10 cellular contexts compared by ENCODE assay signal in the genomic region with DNA sequence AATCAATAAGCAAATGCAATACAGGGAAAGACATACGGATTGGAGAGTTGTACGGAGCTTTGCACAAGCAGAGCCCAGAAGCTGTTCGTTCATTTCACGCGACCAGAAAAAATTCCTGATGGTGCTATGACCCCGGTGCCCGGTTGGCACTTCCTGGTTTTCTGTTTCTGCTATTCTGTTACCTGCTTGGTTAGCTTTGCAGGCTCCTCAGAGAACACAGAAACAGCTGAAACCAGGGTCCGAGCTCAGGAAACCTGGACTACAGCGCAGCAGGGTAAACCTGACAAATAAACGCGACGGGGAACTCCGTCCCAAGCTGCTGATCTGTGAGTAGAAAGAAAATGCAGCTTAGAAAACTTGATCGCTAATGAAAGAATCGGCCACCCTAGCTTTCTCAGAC. TPM values are rescaled to one million over a fixed set of nuclear protein-coding genes. Genes with fewer than 3 reads are reported as not detected.
A peak's percentile ranks its signal among the peaks of the same experiment; 100 is the strongest.
DNase-seq lines count a peak whose midpoint lies in the region; ATAC-seq and TF ChIP-seq lines count a peak whose summit lies in the region.
"Had no signal": no experiment of that assay in that cellular context is flagged by ENCODE, and none has a peak within 500 bp of the region (broad histone marks: within the 10 kb centered on the region; RNA-seq: fewer than 3 reads in every experiment).

No MANE protein-coding gene starts in this region.

- peak overlapping the region; percentile 48 to 52 for H3K4me3 ChIP-seq in muscle layer of colon (ENCODE audit: low read depth in 1 of 2, low read length in 2 of 2)
- peak overlapping the region; percentile 15 to 63 (median 48) for H3K4me3 ChIP-seq in transverse colon

- TF ChIP-seq CTCF in endothelial cell (IDR thresholded peaks at IDR 0.05; ENCODE audit: unreplicated experiment) (no peak), transverse colon (IDR thresholded peaks at IDR 0.05) (no peak)

- no peak for TF ChIP-seq POLR2A in transverse colon (IDR thresholded peaks at IDR 0.05)

- intact Hi-C loops in transverse colon (cut with DNase I; ENCODE audit: low total_unique reads) = no loop called here

- DNase-seq in NCI-H748 (lab: John Stamatoyannopoulos, UW; ENCODE audit: unreplicated experiment) (peak; percentile 49), NCI-H748 treated with DMSO at 0.1 percent for 48 hours (lab: John Stamatoyannopoulos, UW) (no peak), endothelial cell (ENCODE audit: low spot score) (no peak), transverse colon (peak; percentile 39), NCI-H524 treated with DMSO at 0.1 percent for 48 hours (lab: John Stamatoyannopoulos, UW) (no peak), RPMI8226 (no peak)
- DNase-seq: activated CD4-positive, alpha-beta memory T cell treated with anti-CD3 and anti-CD28 coated beads, Interleukin-2, amount 10 ng/mL, durations not matched to agents 7 days and 5 days had no signal

- in situ Hi-C loops in transverse colon (cut with MboI; ENCODE audit: low pct_ligation_motif_present in 1 of 4, low pct_unique_long_range_greater_than_20kb in 1 of 4, low sequenced_read_pairs in 3 of 4) = no loop called here

- no peaks in the 10 kb centered on the region for H3K9me3 Mint-ChIP-seq in endothelial cell (ENCODE audit: unreplicated experiment)
- H3K9me3 Mint-ChIP-seq in activated T-helper 17 cell treated with anti-CD3 and anti-CD28 coated beads, Interleukin-2, amount 50 U/mL, for 72 hours = peaks cover 14% of the 10 kb centered on the region
- H3K9me3 Mint-ChIP-seq: activated CD4-positive, alpha-beta memory T cell treated with anti-CD3 and anti-CD28 coated beads, Interleukin-2, amount 10 ng/mL, durations not matched to agents 7 days and 5 days had no signal

- peaks cover 0 to 5% of the 10 kb centered on the region in 2 donors for H3K27me3 ChIP-seq in muscle layer of colon (ENCODE audit: control insufficient read depth in 1 of 2, insufficient read depth in 2 of 2, low read length in 2 of 2)
- no peaks in the 10 kb centered on the region for H3K27me3 ChIP-seq in transverse colon

- H3K4me1 ChIP-seq in muscle layer of colon (ENCODE audit: insufficient read depth, low read length) (peaks cover 18% of the 10 kb centered on the region), transverse colon (peaks cover 0 to 19% (median 11%) of the 10 kb centered on the region in 4 donors)

- H3K4me1 Mint-ChIP-seq in endothelial cell (ENCODE audit: unreplicated experiment) = peaks cover 5% of the 10 kb centered on the region
- no peaks in the 10 kb centered on the region for H3K4me1 Mint-ChIP-seq in activated T-helper 17 cell treated with anti-CD3 and anti-CD28 coated beads, Interleukin-2, amount 50 U/mL, for 72 hours
- H3K4me1 Mint-ChIP-seq: activated CD4-positive, alpha-beta memory T cell treated with anti-CD3 and anti-CD28 coated beads, Interleukin-2, amount 10 ng/mL, durations not matched to agents 7 days and 5 days; B cell had no signal

- no peak overlapping the region for H3K27ac ChIP-seq in muscle layer of colon (ENCODE audit: low read depth, low read length)
- peak overlapping the region; percentile 54 to 72 (median 68) for H3K27ac ChIP-seq in transverse colon

- H3K4me3 Mint-ChIP-seq in endothelial cell (ENCODE audit: unreplicated experiment) = peak overlapping the region; percentile 89
- no peak overlapping the region for H3K4me3 Mint-ChIP-seq in activated T-helper 17 cell treated with anti-CD3 and anti-CD28 coated beads, Interleukin-2, amount 50 U/mL, for 72 hours
- H3K4me3 Mint-ChIP-seq: activated CD4-positive, alpha-beta memory T cell treated with anti-CD3 and anti-CD28 coated beads, Interleukin-2, amount 10 ng/mL, durations not matched to agents 7 days and 5 days; B cell had no signal

- H3K9me3 ChIP-seq in muscle layer of colon (ENCODE audit: low read length) (no peaks in the 10 kb centered on the region), transverse colon (no peaks in the 10 kb centered on the region)

- no peak overlapping the region for H3K27ac Mint-ChIP-seq in endothelial cell (ENCODE audit: unreplicated experiment)
- H3K27ac Mint-ChIP-seq in activated T-helper 17 cell treated with anti-CD3 and anti-CD28 coated beads, Interleukin-2, amount 50 U/mL, for 72 hours = no peak overlapping the region
- H3K27ac Mint-ChIP-seq: activated CD4-positive, alpha-beta memory T cell treated with anti-CD3 and anti-CD28 coated beads, Interleukin-2, amount 10 ng/mL, durations not matched to agents 7 days and 5 days; B cell had no signal

- no peak overlapping the region for H3K9ac ChIP-seq in muscle layer of colon (ENCODE audit: low read length)

- WGBS in transverse colon (ENCODE audit: low coverage in 1 of 2), 2 donors = 9% methylated on average over 15 of the region's 15 CpGs; no CpG with 5 or more reads in 1 of the 2 donors

- H3K36me3 Mint-ChIP-seq in endothelial cell (ENCODE audit: low read depth, unreplicated experiment) = no peaks in the 10 kb centered on the region
- no peaks in the 10 kb centered on the region for H3K36me3 Mint-ChIP-seq in activated T-helper 17 cell treated with anti-CD3 and anti-CD28 coated beads, Interleukin-2, amount 50 U/mL, for 72 hours (ENCODE audit: low read depth)

- ATAC-seq in activated T-helper 17 cell treated with anti-CD3 and anti-CD28 coated beads, Interleukin-2, amount 50 U/mL, for 72 hours (replicated peaks) = no peak

- H3K36me3 ChIP-seq in muscle layer of colon (ENCODE audit: insufficient read depth, low read length) = no peaks in the 10 kb centered on the region
- no peaks in the 10 kb centered on the region for H3K36me3 ChIP-seq in transverse colon

- peaks cover 14% of the 10 kb centered on the region for H3K27me3 Mint-ChIP-seq in endothelial cell (ENCODE audit: unreplicated experiment)
- H3K27me3 Mint-ChIP-seq in activated T-helper 17 cell treated with anti-CD3 and anti-CD28 coated beads, Interleukin-2, amount 50 U/mL, for 72 hours = peaks cover 3% of the 10 kb centered on the region

- no peak for TF ChIP-seq EP300 in transverse colon (IDR thresholded peaks at IDR 0.05; ENCODE audit: low read depth)

RNA-seq across cellular contexts. Expression of gene CNTN3, which starts 0.9 kb away (rescaled TPM):
- total RNA-seq in endothelial cell (ENCODE audit: unreplicated experiment) = 0.62 TPM
- 10 to 100 TPM in 1 of 4 donors, 1 to 10 TPM in 3; 3.7 to 10.5 (median 8.2) TPM for total RNA-seq in transverse colon
- not detected for total RNA-seq in activated T-helper 17 cell treated with anti-CD3 and anti-CD28 coated beads, Interleukin-2, amount 50 U/mL, for 72 hours
- total RNA-seq: activated CD4-positive, alpha-beta memory T cell treated with anti-CD3 and anti-CD28 coated beads, Interleukin-2, amount 10 ng/mL, durations not matched to agents 7 days and 5 days; B cell had no signal

Comparison
In these comparisons a context has a peak if more than half of its experiments do, and no peak if none do; other contexts are left out.
1. DNase-seq: peak in NCI-H748 (single experiment) and transverse colon (single experiment); none in NCI-H748 treated with DMSO at 0.1 percent for 48 hours (single experiment), endothelial cell (single experiment), NCI-H524 treated with DMSO at 0.1 percent for 48 hours (single experiment) and RPMI8226 (single experiment).